In genomic region chr18:62549755-62550154, GRCh38 we compare ENCODE assay signal across 25 cellular contexts.
"Had no signal": no experiment of that assay in that cellular context is flagged by ENCODE, and none has a peak within 500 bp of the region (broad histone marks: within the 10 kb centered on the region; RNA-seq: fewer than 3 reads in every experiment).

No MANE protein-coding gene starts in this region.

- FAIRE-seq: islet of Langerhans had no signal

- H3K27ac ChIP-seq: body of pancreas, coronary artery, dorsolateral prefrontal cortex, foreskin keratinocyte, neutrophil, tibial nerve had no signal

- H3K4me1 Mint-ChIP-seq: mesothelial cell of epicardium, nephron progenitor cell had no signal

- H3K27ac Mint-ChIP-seq: activated B cell treated with CpG ODN at 0.5 μM for 24 hours; activated CD4-positive, alpha-beta memory T cell treated with anti-CD3 and anti-CD28 coated beads for 36 hours; mesothelial cell of epicardium; nephron progenitor cell; T-helper 2 cell treated with Interferon-gamma antibody and Interleukin-4, amounts not matched to agents 5 μg/mL and 100 μg/mL, for 36 hours had no signal

- H3K9me3 Mint-ChIP-seq: activated B cell treated with CpG ODN at 0.5 μM for 24 hours; activated CD4-positive, alpha-beta memory T cell treated with anti-CD3 and anti-CD28 coated beads for 36 hours; mesothelial cell of epicardium; naive B cell; nephron progenitor cell; T-cell; T-helper 2 cell treated with Interferon-gamma antibody and Interleukin-4, amounts not matched to agents 5 μg/mL and 100 μg/mL, for 36 hours had no signal

- H3K9me3 ChIP-seq: body of pancreas, neutrophil, tibial nerve had no signal

- H3K4me3 ChIP-seq: body of pancreas, coronary artery, dorsolateral prefrontal cortex, tibial nerve had no signal

- DNase-seq: activated B cell treated with CpG ODN at 0.5 μM for 24 hours; activated CD4-positive, alpha-beta memory T cell treated with anti-CD3 and anti-CD28 coated beads for 36 hours; activated CD8-positive, alpha-beta memory T cell treated with anti-CD3 and anti-CD28 coated beads, Interleukin-2, amount 50 U/mL, for 4 hours; activated gamma-delta T cell; activated naive CD4-positive, alpha-beta T cell treated with anti-CD3 and anti-CD28 coated beads, Interleukin-2, amount 50 U/mL, for 16 hours; activated T-cell treated with anti-CD3 and anti-CD28 coated beads, Interleukin-2, amount 50 U/mL, for 1 hour; aorta; body of pancreas; dorsolateral prefrontal cortex; effector memory CD4-positive, alpha-beta T cell; erythroblast; foreskin keratinocyte; mammary epithelial cell; naive B cell; nephron progenitor cell; stimulated activated CD4-positive, alpha-beta T cell treated with anti-CD3 and anti-CD28 coated beads, Interleukin-15, amount 100 ng/mL, for 24 hours; stimulated activated CD4-positive, alpha-beta T cell treated with anti-CD3 and anti-CD28 coated beads, Interleukin-2, amount 100 ng/mL, for 24 hours; stimulated activated naive CD4-positive, alpha-beta T cell treated with Interleukin-2 at 50 U/mL for 16 hours; T-cell had no signal

- H3K27me3 Mint-ChIP-seq: activated B cell treated with CpG ODN at 0.5 μM for 24 hours; activated CD4-positive, alpha-beta memory T cell treated with anti-CD3 and anti-CD28 coated beads for 36 hours; naive B cell; T-cell had no signal

- ATAC-seq: body of pancreas, foreskin keratinocyte, T-cell had no signal

- H3K27me3 ChIP-seq: body of pancreas, dorsolateral prefrontal cortex, foreskin keratinocyte, neutrophil, tibial nerve had no signal

- H3K4me3 Mint-ChIP-seq: activated B cell treated with CpG ODN at 0.5 μM for 24 hours; activated CD4-positive, alpha-beta memory T cell treated with anti-CD3 and anti-CD28 coated beads for 36 hours; mesothelial cell of epicardium; naive B cell; nephron progenitor cell; T-cell; T-helper 2 cell treated with Interferon-gamma antibody and Interleukin-4, amounts not matched to agents 5 μg/mL and 100 μg/mL, for 36 hours had no signal
